Comparison of ENCODE assay signal across 11 cellular contexts in genomic region chr14:71169028-71169427, GRCh38.
DNase-seq lines count a peak whose midpoint lies in the region; ATAC-seq and TF ChIP-seq lines count a peak whose summit lies in the region.
"Had no signal": no experiment of that assay in that cellular context is flagged by ENCODE, and none has a peak within 500 bp of the region (broad histone marks: within the 10 kb centered on the region; RNA-seq: fewer than 3 reads in every experiment).

No MANE protein-coding gene starts in this region.

- no peak overlapping the region for H3K27ac Mint-ChIP-seq in activated naive CD4-positive, alpha-beta T cell treated with anti-CD3 and anti-CD28 coated beads for 36 hours
- no peak overlapping the region for H3K27ac Mint-ChIP-seq in activated naive CD4-positive, alpha-beta T cell treated with anti-CD3 and anti-CD28 coated beads, Interleukin-2, amount 10 ng/mL, durations not matched to agents 7 days and 5 days
- H3K27ac Mint-ChIP-seq in activated naive CD8-positive, alpha-beta T cell treated with anti-CD3 and anti-CD28 coated beads, Interleukin-2, amount 10 ng/mL, durations not matched to agents 7 days and 5 days = peak overlapping the region; percentile 36
- H3K27ac Mint-ChIP-seq in stimulated activated naive CD8-positive, alpha-beta T cell treated with anti-CD3 and anti-CD28 coated beads, Interleukin-15, amount 100 ng/mL, for 72 hours = peak overlapping the region; percentile 48 to 82
- H3K27ac Mint-ChIP-seq in chondrocyte (ENCODE audit: unreplicated experiment) = no peak overlapping the region

- H3K4me3 ChIP-seq in tibial nerve = no peak overlapping the region
- H3K4me3 ChIP-seq: esophagus squamous epithelium, upper lobe of right lung had no signal

- H3K36me3 Mint-ChIP-seq in activated naive CD4-positive, alpha-beta T cell treated with anti-CD3 and anti-CD28 coated beads for 36 hours (ENCODE audit: low read depth) = no peaks in the 10 kb centered on the region
- no peaks in the 10 kb centered on the region for H3K36me3 Mint-ChIP-seq in activated naive CD4-positive, alpha-beta T cell treated with anti-CD3 and anti-CD28 coated beads, Interleukin-2, amount 10 ng/mL, durations not matched to agents 7 days and 5 days
- no peaks in the 10 kb centered on the region for H3K36me3 Mint-ChIP-seq in activated naive CD8-positive, alpha-beta T cell treated with anti-CD3 and anti-CD28 coated beads, Interleukin-2, amount 10 ng/mL, durations not matched to agents 7 days and 5 days
- H3K36me3 Mint-ChIP-seq in chondrocyte (ENCODE audit: low read depth) = no peaks in the 10 kb centered on the region

- H3K27ac ChIP-seq in tibial nerve = no peak overlapping the region
- H3K27ac ChIP-seq: esophagus squamous epithelium, upper lobe of right lung had no signal

- intact Hi-C loops in activated naive CD4-positive, alpha-beta T cell treated with anti-CD3 and anti-CD28 coated beads for 36 hours (cut with micrococcal nuclease) = no loop called here

- TF ChIP-seq CTCF in tibial nerve (IDR thresholded peaks at IDR 0.05) = no peak
- TF ChIP-seq CTCF in chondrocyte (IDR thresholded peaks at IDR 0.05) = no peak

- ATAC-seq in activated naive CD8-positive, alpha-beta T cell treated with anti-CD3 and anti-CD28 coated beads, Interleukin-2, amount 10 ng/mL, durations not matched to agents 7 days and 5 days (ENCODE audit: low read depth) = peak; percentile 36
- ATAC-seq in stimulated activated naive CD8-positive, alpha-beta T cell treated with anti-CD3 and anti-CD28 coated beads, Interleukin-15, amount 100 ng/mL, for 72 hours = peak; percentile 67
- ATAC-seq: upper lobe of right lung had no signal

- no peak for DNase-seq in activated naive CD4-positive, alpha-beta T cell treated with anti-CD3 and anti-CD28 coated beads for 36 hours
- no peak for DNase-seq in activated naive CD4-positive, alpha-beta T cell treated with anti-CD3 and anti-CD28 coated beads, Interleukin-2, amount 10 ng/mL, durations not matched to agents 7 days and 5 days
- DNase-seq in NCI-H69 (lab: John Stamatoyannopoulos, UW) (peak; percentile 24), tibial nerve (ENCODE audit: low spot score in 2 of 2) (no peak), chondrocyte (ENCODE audit: low spot score) (no peak)
- no peak for DNase-seq in activated naive CD8-positive, alpha-beta T cell treated with anti-CD3 and anti-CD28 coated beads, Interleukin-2, amount 10 ng/mL, durations not matched to agents 7 days and 5 days
- no peak for DNase-seq in stimulated activated naive CD8-positive, alpha-beta T cell treated with anti-CD3 and anti-CD28 coated beads, Interleukin-15, amount 100 ng/mL, for 72 hours
- DNase-seq in stimulated activated naive CD4-positive, alpha-beta T cell treated with Interleukin-2 at 50 U/mL for 16 hours (lab: John Stamatoyannopoulos, UW) = no peak
- DNase-seq: esophagus squamous epithelium, NCI-H187 treated with DMSO at 0.1 percent for 48 hours, upper lobe of right lung had no signal

- H3K9me3 ChIP-seq in tibial nerve = no peaks in the 10 kb centered on the region
- H3K9me3 ChIP-seq: esophagus squamous epithelium, upper lobe of right lung had no signal

- CTCF ChIA-PET in activated naive CD4-positive, alpha-beta T cell treated with anti-CD3 and anti-CD28 coated beads for 36 hours (lab: Charles Lee) = interaction anchor here (0.6 to 2.2 kb wide), 3 partner anchors 123 to 686 kb away, joined by 3 to 11 read pairs (median 5); no protein-coding TSS in a partner anchor
- CTCF ChIA-PET in activated naive CD4-positive, alpha-beta T cell treated with anti-CD3 and anti-CD28 coated beads, Interleukin-2, amount 10 ng/mL, durations not matched to agents 7 days and 5 days (lab: Charles Lee) = interaction anchor here (0.6 kb wide), 1 partner anchor 235 kb away, joined by 3 read pairs; no protein-coding TSS in a partner anchor

- TF ChIP-seq POLR2A in tibial nerve (IDR thresholded peaks at IDR 0.05) = no peak

- H3K27me3 ChIP-seq in tibial nerve = no peaks in the 10 kb centered on the region
- H3K27me3 ChIP-seq: upper lobe of right lung had no signal

- H3K27me3 Mint-ChIP-seq in activated naive CD4-positive, alpha-beta T cell treated with anti-CD3 and anti-CD28 coated beads for 36 hours (ENCODE audit: low read depth) = peaks cover 16% of the 10 kb centered on the region
- peaks cover 28% of the 10 kb centered on the region for H3K27me3 Mint-ChIP-seq in activated naive CD4-positive, alpha-beta T cell treated with anti-CD3 and anti-CD28 coated beads, Interleukin-2, amount 10 ng/mL, durations not matched to agents 7 days and 5 days
- peaks cover 17% of the 10 kb centered on the region for H3K27me3 Mint-ChIP-seq in activated naive CD8-positive, alpha-beta T cell treated with anti-CD3 and anti-CD28 coated beads, Interleukin-2, amount 10 ng/mL, durations not matched to agents 7 days and 5 days
- H3K27me3 Mint-ChIP-seq in stimulated activated naive CD8-positive, alpha-beta T cell treated with anti-CD3 and anti-CD28 coated beads, Interleukin-15, amount 100 ng/mL, for 72 hours = peaks cover 25% of the 10 kb centered on the region
- peaks cover 15% of the 10 kb centered on the region for H3K27me3 Mint-ChIP-seq in chondrocyte (ENCODE audit: low read depth)

- peak overlapping the region; percentile 45 for H3K4me3 Mint-ChIP-seq in activated naive CD4-positive, alpha-beta T cell treated with anti-CD3 and anti-CD28 coated beads for 36 hours
- H3K4me3 Mint-ChIP-seq in activated naive CD4-positive, alpha-beta T cell treated with anti-CD3 and anti-CD28 coated beads, Interleukin-2, amount 10 ng/mL, durations not matched to agents 7 days and 5 days = no peak overlapping the region
- H3K4me3 Mint-ChIP-seq in activated naive CD8-positive, alpha-beta T cell treated with anti-CD3 and anti-CD28 coated beads, Interleukin-2, amount 10 ng/mL, durations not matched to agents 7 days and 5 days = peak overlapping the region; percentile 75
- H3K4me3 Mint-ChIP-seq in stimulated activated naive CD8-positive, alpha-beta T cell treated with anti-CD3 and anti-CD28 coated beads, Interleukin-15, amount 100 ng/mL, for 72 hours = peak overlapping the region; percentile 84 to 88
- no peak overlapping the region for H3K4me3 Mint-ChIP-seq in chondrocyte (ENCODE audit: unreplicated experiment)

- H3K4me1 Mint-ChIP-seq in activated naive CD4-positive, alpha-beta T cell treated with anti-CD3 and anti-CD28 coated beads for 36 hours (ENCODE audit: low read depth) = peaks cover 16% of the 10 kb centered on the region
- H3K4me1 Mint-ChIP-seq in activated naive CD4-positive, alpha-beta T cell treated with anti-CD3 and anti-CD28 coated beads, Interleukin-2, amount 10 ng/mL, durations not matched to agents 7 days and 5 days = peaks cover 12% of the 10 kb centered on the region
- H3K4me1 Mint-ChIP-seq in activated naive CD8-positive, alpha-beta T cell treated with anti-CD3 and anti-CD28 coated beads, Interleukin-2, amount 10 ng/mL, durations not matched to agents 7 days and 5 days = peaks cover 22% of the 10 kb centered on the region
- peaks cover 25% of the 10 kb centered on the region for H3K4me1 Mint-ChIP-seq in stimulated activated naive CD8-positive, alpha-beta T cell treated with anti-CD3 and anti-CD28 coated beads, Interleukin-15, amount 100 ng/mL, for 72 hours
- no peaks in the 10 kb centered on the region for H3K4me1 Mint-ChIP-seq in chondrocyte (ENCODE audit: low read depth)

- POLR2A ChIA-PET in activated naive CD8-positive, alpha-beta T cell treated with anti-CD3 and anti-CD28 coated beads, Interleukin-2, amount 10 ng/mL, durations not matched to agents 7 days and 5 days (lab: Charles Lee) = interaction anchor here (0.7 to 3.6 kb wide), 3 partner anchors 26 to 62 kb away, joined by 4 to 20 read pairs (median 4); no protein-coding TSS in a partner anchor

- peaks cover 0 to 19% (median 3%) of the 10 kb centered on the region in 4 donors for H3K4me1 ChIP-seq in tibial nerve

- 93 to 94% methylated on average over 4 of the region's 4 CpGs for WGBS in tibial nerve, 2 donors

- no peaks in the 10 kb centered on the region for H3K9me3 Mint-ChIP-seq in activated naive CD4-positive, alpha-beta T cell treated with anti-CD3 and anti-CD28 coated beads for 36 hours
- no peaks in the 10 kb centered on the region for H3K9me3 Mint-ChIP-seq in activated naive CD4-positive, alpha-beta T cell treated with anti-CD3 and anti-CD28 coated beads, Interleukin-2, amount 10 ng/mL, durations not matched to agents 7 days and 5 days
- H3K9me3 Mint-ChIP-seq in activated naive CD8-positive, alpha-beta T cell treated with anti-CD3 and anti-CD28 coated beads, Interleukin-2, amount 10 ng/mL, durations not matched to agents 7 days and 5 days = no peaks in the 10 kb centered on the region
- no peaks in the 10 kb centered on the region for H3K9me3 Mint-ChIP-seq in stimulated activated naive CD8-positive, alpha-beta T cell treated with anti-CD3 and anti-CD28 coated beads, Interleukin-15, amount 100 ng/mL, for 72 hours
- H3K9me3 Mint-ChIP-seq in chondrocyte (ENCODE audit: low read depth) = no peaks in the 10 kb centered on the region

- H3K36me3 ChIP-seq in tibial nerve = no peaks in the 10 kb centered on the region
- H3K36me3 ChIP-seq: esophagus squamous epithelium, upper lobe of right lung had no signal

- no peak for TF ChIP-seq EP300 in tibial nerve (IDR thresholded peaks at IDR 0.05)

Comparison
In these comparisons a context has a peak if more than half of its experiments do, and no peak if none do; other contexts are left out.
1. H3K4me3 Mint-ChIP-seq: peak in activated naive CD4-positive, alpha-beta T cell treated with anti-CD3 and anti-CD28 coated beads for 36 hours (single experiment), activated naive CD8-positive, alpha-beta T cell treated with anti-CD3 and anti-CD28 coated beads, Interleukin-2, amount 10 ng/mL, durations not matched to agents 7 days and 5 days (single experiment) and stimulated activated naive CD8-positive, alpha-beta T cell treated with anti-CD3 and anti-CD28 coated beads, Interleukin-15, amount 100 ng/mL, for 72 hours (2 of 2); none in activated naive CD4-positive, alpha-beta T cell treated with anti-CD3 and anti-CD28 coated beads, Interleukin-2, amount 10 ng/mL, durations not matched to agents 7 days and 5 days (single experiment) and chondrocyte (single experiment).
2. H3K27ac Mint-ChIP-seq: peak in activated naive CD8-positive, alpha-beta T cell treated with anti-CD3 and anti-CD28 coated beads, Interleukin-2, amount 10 ng/mL, durations not matched to agents 7 days and 5 days (single experiment) and stimulated activated naive CD8-positive, alpha-beta T cell treated with anti-CD3 and anti-CD28 coated beads, Interleukin-15, amount 100 ng/mL, for 72 hours (2 of 2); none in activated naive CD4-positive, alpha-beta T cell treated with anti-CD3 and anti-CD28 coated beads for 36 hours (single experiment), activated naive CD4-positive, alpha-beta T cell treated with anti-CD3 and anti-CD28 coated beads, Interleukin-2, amount 10 ng/mL, durations not matched to agents 7 days and 5 days (single experiment) and chondrocyte (single experiment).